Comparison of ENCODE assay signal across 13 cellular contexts in the genomic region with DNA sequence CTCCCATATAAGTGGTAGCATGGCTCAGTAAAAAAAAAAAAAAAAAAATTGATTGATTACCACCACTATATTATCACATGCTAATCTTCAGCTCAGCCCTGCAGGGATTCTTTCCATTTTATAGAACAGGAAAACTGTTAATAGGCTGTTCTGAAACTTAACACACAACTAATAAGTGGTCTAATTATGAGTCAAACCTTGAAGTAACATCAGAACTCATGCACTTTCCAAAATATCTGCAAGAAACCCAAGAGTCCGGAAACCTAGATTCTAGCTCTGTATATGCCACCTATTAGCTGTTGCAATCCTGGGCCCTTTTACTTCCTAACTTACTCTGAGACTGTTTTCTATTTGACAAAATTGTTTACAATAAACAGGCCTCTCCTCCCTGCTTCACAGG.
DNase-seq lines count a peak whose midpoint lies in the region; ATAC-seq lines count a peak whose summit lies in the region.
"Had no signal": no experiment of that assay in that cellular context is flagged by ENCODE, and none has a peak within 500 bp of the region (broad histone marks: within the 10 kb centered on the region; RNA-seq: fewer than 3 reads in every experiment).

No MANE protein-coding gene starts in this region.

- peaks cover 27 to 56% (median 47%) of the 10 kb centered on the region in 11 experiments for H3K9me3 ChIP-seq in BLaER1 treated with 17β-estradiol and CSF1 and Interleukin-3, amounts not matched to agents 10 nM and 100 nM (replicated peaks in 1 of 11)
- H3K9me3 ChIP-seq: HAP-1, neutrophil had no signal

- H4K20me1 ChIP-seq in BLaER1 treated with 17β-estradiol and CSF1 and Interleukin-3, amounts not matched to agents 10 nM and 100 nM, result peaks cover 0 to 27% (median 4%) of the 10 kb centered on the region in 11 experiments; a peak in 10 of 22 replicates

- H3K9ac ChIP-seq in BLaER1 treated with 17β-estradiol and CSF1 and Interleukin-3, amounts not matched to agents 10 nM and 100 nM, result no peak overlapping the region

- no peak for DNase-seq in NCI-H2227 treated with DMSO at 0.1 percent for 48 hours (lab: John Stamatoyannopoulos, UW)
- DNase-seq in stimulated activated CD4-positive, alpha-beta T cell treated with anti-CD3 and anti-CD28 coated beads, Interleukin-4, amount 100 ng/mL, for 1 hour, result no peak
- no peak for DNase-seq in retina
- no peak for DNase-seq in NAMALWA (ENCODE audit: low spot score)
- DNase-seq: kidney, NCI-H1048, T1000 had no signal

- H3K36me3 ChIP-seq in BLaER1 treated with 17β-estradiol and CSF1 and Interleukin-3, amounts not matched to agents 10 nM and 100 nM, result peaks cover 53 to 82% (median 76%) of the 10 kb centered on the region in 11 experiments
- H3K36me3 ChIP-seq: neutrophil had no signal

- peaks cover 0 to 20% (median 18%) of the 10 kb centered on the region in 10 experiments; a peak in 17 of 20 replicates for H3K4me1 ChIP-seq in BLaER1 treated with 17β-estradiol and CSF1 and Interleukin-3, amounts not matched to agents 10 nM and 100 nM
- H3K4me1 ChIP-seq: HAP-1 had no signal

- peak; percentile 79 for ATAC-seq in GM18907 (IDR thresholded peaks at IDR 0.05; ENCODE audit: unreplicated experiment)
- ATAC-seq in HG02610 (IDR thresholded peaks at IDR 0.05; ENCODE audit: unreplicated experiment), result peak; percentile 95
- peak; percentile 94 for ATAC-seq in HG03432 (IDR thresholded peaks at IDR 0.05; ENCODE audit: unreplicated experiment)

- no peak overlapping the region for H3K4me3 ChIP-seq in BLaER1 treated with 17β-estradiol and CSF1 and Interleukin-3, amounts not matched to agents 10 nM and 100 nM
- H3K4me3 ChIP-seq: HAP-1 had no signal

- H3K27ac ChIP-seq in BLaER1 treated with 17β-estradiol and CSF1 and Interleukin-3, amounts not matched to agents 10 nM and 100 nM, result peak overlapping the region in 8 of 11 experiments; percentile 0 to 48 (median 38); a peak in 10 of 22 replicates
- H3K27ac ChIP-seq: neutrophil had no signal

- H3K27me3 ChIP-seq in BLaER1 treated with 17β-estradiol and CSF1 and Interleukin-3, amounts not matched to agents 10 nM and 100 nM, result no peaks in the 10 kb centered on the region
- H3K27me3 ChIP-seq: neutrophil had no signal

- peak overlapping the region in 8 of 11 experiments; percentile 3 to 75 (median 54); a peak in 15 of 22 replicates for H3K4me2 ChIP-seq in BLaER1 treated with 17β-estradiol and CSF1 and Interleukin-3, amounts not matched to agents 10 nM and 100 nM
